14 cellular contexts compared by ENCODE assay signal in the genomic region with DNA sequence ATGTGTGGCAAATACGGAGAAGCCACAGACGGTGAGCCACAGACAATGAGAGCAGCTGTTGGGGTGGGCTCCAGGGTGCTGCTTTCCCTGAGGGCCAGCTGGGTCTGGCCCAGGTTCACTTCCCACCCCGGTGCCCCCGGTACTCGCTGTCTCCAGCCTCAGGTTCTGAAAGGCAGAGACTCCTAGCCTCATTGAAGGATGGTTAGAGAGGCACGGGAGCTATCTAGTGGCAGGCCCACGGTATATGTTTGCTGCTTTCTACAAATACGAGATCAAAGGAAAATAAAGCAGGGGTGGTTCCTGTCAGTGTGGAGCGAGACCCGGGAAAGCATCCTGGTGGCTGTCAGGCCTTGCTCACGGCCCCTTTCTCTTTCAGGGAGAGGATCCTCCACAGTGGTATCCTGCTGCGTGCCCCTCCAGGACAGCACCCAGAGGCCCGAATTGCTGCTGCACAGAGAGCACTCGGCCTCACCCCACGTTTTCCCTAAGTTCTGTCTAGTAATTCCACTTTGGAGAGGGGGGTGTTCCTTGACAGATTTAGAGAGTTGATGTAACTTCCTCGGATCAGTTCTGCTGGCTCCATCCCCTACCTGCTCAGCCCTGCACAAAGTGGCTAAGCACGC. TPM values are rescaled to one million over a fixed set of nuclear protein-coding genes. Genes with fewer than 3 reads are reported as not detected.
A peak's percentile ranks its signal among the peaks of the same experiment; 100 is the strongest.
DNase-seq lines count a peak whose midpoint lies in the region; ATAC-seq, FAIRE-seq and TF ChIP-seq lines count a peak whose summit lies in the region.
"Had no signal": no experiment of that assay in that cellular context is flagged by ENCODE, and none has a peak within 500 bp of the region (broad histone marks: within the 10 kb centered on the region; RNA-seq: fewer than 3 reads in every experiment).

No MANE protein-coding gene starts in this region.

- peaks cover 3% of the 10 kb centered on the region for H3K36me3 Mint-ChIP-seq in activated CD8-positive, alpha-beta T cell treated with anti-CD3 and anti-CD28 coated beads for 36 hours (ENCODE audit: low read depth)
- peaks cover 10% of the 10 kb centered on the region for H3K36me3 Mint-ChIP-seq in activated CD8-positive, alpha-beta T cell treated with anti-CD3 and anti-CD28 coated beads, Interleukin-2, amount 10 ng/mL, durations not matched to agents 7 days and 5 days (ENCODE audit: low read depth)
- peaks cover 2% of the 10 kb centered on the region for H3K36me3 Mint-ChIP-seq in memory B cell

- CTCF ChIA-PET in activated CD8-positive, alpha-beta T cell treated with anti-CD3 and anti-CD28 coated beads for 36 hours (lab: Charles Lee): interaction anchor here (4.2 to 4.4 kb wide), 2 partner anchors 24 to 28 kb away, joined by 33 to 35 read pairs; no protein-coding TSS in a partner anchor
- CTCF ChIA-PET in activated CD8-positive, alpha-beta T cell treated with anti-CD3 and anti-CD28 coated beads, Interleukin-2, amount 10 ng/mL, durations not matched to agents 7 days and 5 days (lab: Charles Lee): interaction anchor here (0.9 to 5.3 kb wide), 3 partner anchors 8 to 180 kb away, joined by 3 to 51 read pairs (median 3); no protein-coding TSS in a partner anchor

- H3K27me3 ChIP-seq in ascending aorta: no peaks in the 10 kb centered on the region
- H3K27me3 ChIP-seq: foreskin keratinocyte had no signal

- H3K4me1 ChIP-seq in ascending aorta: peaks cover 11 to 48% of the 10 kb centered on the region in 2 donors

- POLR2A ChIA-PET in activated CD8-positive, alpha-beta T cell treated with anti-CD3 and anti-CD28 coated beads for 36 hours (lab: Charles Lee): interaction anchor here (0.6 to 1.3 kb wide), 2 partner anchors 12 to 24 kb away, joined by 3 to 4 read pairs; no protein-coding TSS in a partner anchor
- POLR2A ChIA-PET in activated CD8-positive, alpha-beta T cell treated with anti-CD3 and anti-CD28 coated beads, Interleukin-2, amount 10 ng/mL, durations not matched to agents 7 days and 5 days (lab: Charles Lee): interaction anchor here (1.2 kb wide), 1 partner anchor 57 kb away, joined by 3 read pairs; no protein-coding TSS in a partner anchor

- no peaks in the 10 kb centered on the region for H3K9me3 Mint-ChIP-seq in activated CD8-positive, alpha-beta T cell treated with anti-CD3 and anti-CD28 coated beads for 36 hours
- H3K9me3 Mint-ChIP-seq in activated CD8-positive, alpha-beta T cell treated with anti-CD3 and anti-CD28 coated beads, Interleukin-2, amount 10 ng/mL, durations not matched to agents 7 days and 5 days (ENCODE audit: insufficient read depth): no peaks in the 10 kb centered on the region
- no peaks in the 10 kb centered on the region for H3K9me3 Mint-ChIP-seq in memory B cell
- H3K9me3 Mint-ChIP-seq: T-cell had no signal

- intact Hi-C loops in activated CD8-positive, alpha-beta T cell treated with anti-CD3 and anti-CD28 coated beads for 36 hours (cut with micrococcal nuclease): no loop called here
- intact Hi-C loops in ascending aorta (cut with DNase I): no loop called here

- no peak for FAIRE-seq in urothelium cell line (lab: Jason Lieb, UNC)
- FAIRE-seq: islet of Langerhans had no signal

- peak overlapping the region; percentile 100 for H3K27ac ChIP-seq in ascending aorta
- peak overlapping the region; percentile 17 for H3K27ac ChIP-seq in temporal lobe (ENCODE audit: low read depth, low read length)
- H3K27ac ChIP-seq: foreskin keratinocyte had no signal

- no peak for TF ChIP-seq CTCF in activated CD8-positive, alpha-beta T cell treated with anti-CD3 and anti-CD28 coated beads for 36 hours (IDR thresholded peaks at IDR 0.05)
- TF ChIP-seq CTCF in ascending aorta (IDR thresholded peaks at IDR 0.05): no peak

- H3K9me3 ChIP-seq in ascending aorta: no peaks in the 10 kb centered on the region

- H3K4me1 Mint-ChIP-seq in activated CD8-positive, alpha-beta T cell treated with anti-CD3 and anti-CD28 coated beads for 36 hours (ENCODE audit: low read depth): peaks cover 22% of the 10 kb centered on the region
- peaks cover 30% of the 10 kb centered on the region for H3K4me1 Mint-ChIP-seq in activated CD8-positive, alpha-beta T cell treated with anti-CD3 and anti-CD28 coated beads, Interleukin-2, amount 10 ng/mL, durations not matched to agents 7 days and 5 days (ENCODE audit: low read depth)
- H3K4me1 Mint-ChIP-seq in memory B cell: peaks cover 17% of the 10 kb centered on the region

- no peak for DNase-seq in activated CD8-positive, alpha-beta T cell treated with anti-CD3 and anti-CD28 coated beads for 36 hours
- DNase-seq in activated CD8-positive, alpha-beta T cell treated with anti-CD3 and anti-CD28 coated beads, Interleukin-2, amount 10 ng/mL, durations not matched to agents 7 days and 5 days: no peak
- no peak for DNase-seq in ascending aorta (ENCODE audit: low spot score in 2 of 2)
- no peak for DNase-seq in memory B cell (ENCODE audit: low spot score in 2 of 2)
- DNase-seq in activated CD4-positive, alpha-beta T cell treated with anti-CD3 and anti-CD28 coated beads, Interleukin-2, amount 50 U/mL, for 48 hours: no peak
- DNase-seq in urothelium cell line (ENCODE audit: low spot score): no peak
- no peak for DNase-seq in HPDE6-E6E7 (ENCODE audit: extremely low spot score)
- DNase-seq: NCI-H2171, substantia nigra had no signal

- H3K36me3 ChIP-seq in ascending aorta: peaks cover 9 to 10% of the 10 kb centered on the region in 2 donors

- no peak overlapping the region for H3K4me3 ChIP-seq in ascending aorta

- no peak overlapping the region for H3K4me3 Mint-ChIP-seq in activated CD8-positive, alpha-beta T cell treated with anti-CD3 and anti-CD28 coated beads for 36 hours
- no peak overlapping the region for H3K4me3 Mint-ChIP-seq in activated CD8-positive, alpha-beta T cell treated with anti-CD3 and anti-CD28 coated beads, Interleukin-2, amount 10 ng/mL, durations not matched to agents 7 days and 5 days
- no peak overlapping the region for H3K4me3 Mint-ChIP-seq in memory B cell

- no peaks in the 10 kb centered on the region for H3K27me3 Mint-ChIP-seq in activated CD8-positive, alpha-beta T cell treated with anti-CD3 and anti-CD28 coated beads for 36 hours
- no peaks in the 10 kb centered on the region for H3K27me3 Mint-ChIP-seq in activated CD8-positive, alpha-beta T cell treated with anti-CD3 and anti-CD28 coated beads, Interleukin-2, amount 10 ng/mL, durations not matched to agents 7 days and 5 days (ENCODE audit: low read depth)
- no peaks in the 10 kb centered on the region for H3K27me3 Mint-ChIP-seq in memory B cell
- H3K27me3 Mint-ChIP-seq: activated naive CD8-positive, alpha-beta T cell; T-cell had no signal

- no peak for ATAC-seq in activated CD8-positive, alpha-beta T cell treated with anti-CD3 and anti-CD28 coated beads for 36 hours
- ATAC-seq in activated CD8-positive, alpha-beta T cell treated with anti-CD3 and anti-CD28 coated beads, Interleukin-2, amount 10 ng/mL, durations not matched to agents 7 days and 5 days: no peak
- ATAC-seq in memory B cell (ENCODE audit: low read depth): no peak
- ATAC-seq: foreskin keratinocyte, T-cell had no signal

- peak overlapping the region; percentile 18 for H3K27ac Mint-ChIP-seq in activated CD8-positive, alpha-beta T cell treated with anti-CD3 and anti-CD28 coated beads for 36 hours
- no peak overlapping the region for H3K27ac Mint-ChIP-seq in activated CD8-positive, alpha-beta T cell treated with anti-CD3 and anti-CD28 coated beads, Interleukin-2, amount 10 ng/mL, durations not matched to agents 7 days and 5 days
- peak overlapping the region; percentile 50 for H3K27ac Mint-ChIP-seq in memory B cell

RNA-seq across cellular contexts. Expression of a gene that starts 3.0 kb away (rescaled TPM):
- total RNA-seq in activated CD8-positive, alpha-beta T cell treated with anti-CD3 and anti-CD28 coated beads for 36 hours: 10 to 100 TPM; 10.6 to 12.5 TPM
- 10 to 100 TPM; 27.1 to 29.8 TPM for total RNA-seq in activated CD8-positive, alpha-beta T cell treated with anti-CD3 and anti-CD28 coated beads, Interleukin-2, amount 10 ng/mL, durations not matched to agents 7 days and 5 days
- total RNA-seq in ascending aorta: 1.3 TPM
- total RNA-seq in temporal lobe: 7.4 TPM

RNA-seq across cellular contexts. Expression of a gene that starts 3.6 kb away (rescaled TPM):
- total RNA-seq in activated CD8-positive, alpha-beta T cell treated with anti-CD3 and anti-CD28 coated beads for 36 hours: 10 to 100 TPM; 59.1 to 59.3 TPM
- total RNA-seq in activated CD8-positive, alpha-beta T cell treated with anti-CD3 and anti-CD28 coated beads, Interleukin-2, amount 10 ng/mL, durations not matched to agents 7 days and 5 days: 10 to 100 TPM; 34.1 to 36.7 TPM
- 60.5 TPM for total RNA-seq in ascending aorta
- total RNA-seq in temporal lobe: 41.1 TPM

RNA-seq across cellular contexts. Expression of a gene that starts 7.4 kb away (rescaled TPM):
- total RNA-seq in activated CD8-positive, alpha-beta T cell treated with anti-CD3 and anti-CD28 coated beads for 36 hours: 10 to 100 TPM; 15.0 to 16.7 TPM
- 10 to 100 TPM; 13.9 to 15.0 TPM for total RNA-seq in activated CD8-positive, alpha-beta T cell treated with anti-CD3 and anti-CD28 coated beads, Interleukin-2, amount 10 ng/mL, durations not matched to agents 7 days and 5 days
- total RNA-seq in ascending aorta (76.7 TPM), temporal lobe (1.2 TPM)

RNA-seq across cellular contexts. Expression of a gene that starts 48.7 kb away (rescaled TPM):
- total RNA-seq in activated CD8-positive, alpha-beta T cell treated with anti-CD3 and anti-CD28 coated beads for 36 hours: 100 to 1,000 TPM; 234 to 241 TPM
- 100 to 1,000 TPM; 278 to 289 TPM for total RNA-seq in activated CD8-positive, alpha-beta T cell treated with anti-CD3 and anti-CD28 coated beads, Interleukin-2, amount 10 ng/mL, durations not matched to agents 7 days and 5 days
- total RNA-seq in ascending aorta: 245 TPM
- 56.3 TPM for total RNA-seq in temporal lobe
